In the genomic region with DNA sequence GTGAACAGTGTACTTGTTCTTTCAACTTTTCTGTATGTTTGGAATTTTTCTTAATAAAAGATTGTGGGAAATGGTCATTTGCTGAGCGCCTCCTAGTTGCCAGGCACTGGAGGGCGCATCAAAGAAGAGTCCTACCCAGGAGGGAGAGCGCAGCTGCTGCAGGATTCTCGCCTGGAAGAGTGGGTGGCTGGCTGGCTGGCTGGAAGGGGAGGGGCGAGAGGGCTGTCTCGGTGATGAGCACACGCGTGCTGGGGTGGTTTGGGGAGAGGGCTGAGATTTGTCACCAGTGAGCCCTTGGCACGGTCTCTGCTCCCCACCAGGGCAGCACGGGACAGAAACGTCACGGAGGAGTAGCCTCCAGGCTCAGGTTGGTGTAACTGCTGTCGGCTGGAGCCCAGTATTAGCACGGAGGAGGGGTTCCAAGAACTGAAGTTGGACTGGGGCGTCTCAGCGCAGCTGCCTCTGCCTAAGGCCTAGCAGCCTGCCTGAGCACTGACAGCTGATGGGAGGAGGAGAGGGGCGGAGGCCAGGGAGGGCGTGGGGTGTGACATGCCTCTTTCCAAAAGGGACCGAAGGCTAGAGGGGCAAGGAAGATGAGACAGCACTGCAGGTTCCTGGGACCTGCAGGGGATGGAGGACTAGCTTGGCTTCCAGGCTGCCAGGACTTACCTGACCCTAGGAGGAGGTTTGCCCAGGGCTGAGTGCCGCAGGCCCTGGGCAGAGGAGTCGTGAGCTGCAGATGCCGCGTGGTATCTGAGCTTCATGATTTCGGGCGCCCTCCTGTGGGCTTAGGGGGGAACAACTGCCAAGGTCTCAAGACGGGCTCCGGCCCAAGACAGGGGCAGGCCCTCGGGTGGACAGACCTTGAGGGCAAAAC, we compare ENCODE assay signal across 8 cellular contexts. TPM values are rescaled to one million over a fixed set of nuclear protein-coding genes. Genes with fewer than 3 reads are reported as not detected.
DNase-seq lines count a peak whose midpoint lies in the region; ATAC-seq lines count a peak whose summit lies in the region.

No MANE protein-coding gene starts in this region.

- H3K27me3 ChIP-seq in layer of hippocampus (ENCODE audit: control insufficient read depth, insufficient read depth, low read length) = no peaks in the 10 kb centered on the region

- ATAC-seq in GM18907 (IDR thresholded peaks at IDR 0.05; ENCODE audit: unreplicated experiment) = peak; percentile 69
- ATAC-seq in HG03159 (IDR thresholded peaks at IDR 0.05; ENCODE audit: unreplicated experiment) = peak; percentile 76

- peak overlapping the region; percentile 88 for H3K27ac ChIP-seq in layer of hippocampus (ENCODE audit: low read depth, low read length)

- DNase-seq in AG08396 (ENCODE audit: low spot score) (peak; percentile 92), NCI-H345 (lab: John Stamatoyannopoulos, UW) (peak; percentile 74), cerebellum (ENCODE audit: low spot score) (peak; percentile 88)
- peak; percentile 81 for DNase-seq in activated CD4-positive, CD25-positive, alpha-beta regulatory T cell treated with anti-CD3 and anti-CD28 coated beads, Interleukin-2, amount 50 U/mL, for 72 hours
- peak; percentile 59 to 71 (median 70) for DNase-seq in stimulated activated CD4-positive, alpha-beta T cell treated with anti-CD3 and anti-CD28 coated beads, Interleukin-1b, Interleukin-23, amount 100 ng/mL, for 24 hours (ENCODE audit: low read depth in 4 of 4, low spot score in 1 of 4)

RNA-seq across cellular contexts. Expression of a gene that starts 5.7 kb away (rescaled TPM):
- 1.00 TPM for total RNA-seq in cerebellum

RNA-seq across cellular contexts. Expression of a gene that starts 37.4 kb away (rescaled TPM):
- total RNA-seq in cerebellum = 38.5 TPM

Comparison
In these comparisons a context has a peak if more than half of its experiments do, and no peak if none do; other contexts are left out.
1. Peak in every context shown above with its lines: DNase-seq, ATAC-seq and H3K27ac ChIP-seq.